ENCODE assay signal across 9 cellular contexts in genomic region chr4:173360587-173361221, GRCh38. TPM values are rescaled to one million over a fixed set of nuclear protein-coding genes. Genes with fewer than 3 reads are reported as not detected.
DNase-seq lines count a peak whose midpoint lies in the region; ATAC-seq, FAIRE-seq and TF ChIP-seq lines count a peak whose summit lies in the region.
"Had no signal": no experiment of that assay in that cellular context is flagged by ENCODE, and none has a peak within 500 bp of the region (broad histone marks: within the 10 kb centered on the region; RNA-seq: fewer than 3 reads in every experiment).

No MANE protein-coding gene starts in this region.

- H3K4me3 ChIP-seq in IMR-90 (ENCODE audit: insufficient read depth, low read depth, low read length) (no peak overlapping the region), brain microvascular endothelial cell (ENCODE audit: low read depth, low read length) (no peak overlapping the region), gastroesophageal sphincter (no peak overlapping the region), Peyer's patch (no peak overlapping the region)

- H3K27ac Mint-ChIP-seq in neural crest cell (ENCODE audit: unreplicated experiment): no peak overlapping the region
- H3K27ac Mint-ChIP-seq: activated naive CD4-positive, alpha-beta T cell treated with anti-CD3 and anti-CD28 coated beads, Interleukin-2, amount 50 U/mL, for 24 hours had no signal

- no peak overlapping the region for H3K4me2 ChIP-seq in IMR-90 (ENCODE audit: low read depth, low read length)

- H3K56ac ChIP-seq in IMR-90 (ENCODE audit: extremely low read depth, insufficient read depth, low read length): no peak overlapping the region

- H3K36me3 ChIP-seq in IMR-90 (ENCODE audit: control insufficient read depth, insufficient read depth, low read length): no peaks in the 10 kb centered on the region
- H3K36me3 ChIP-seq in brain microvascular endothelial cell (replicated peaks): no peaks in the 10 kb centered on the region
- peaks cover 0 to 5% of the 10 kb centered on the region in 2 donors for H3K36me3 ChIP-seq in gastroesophageal sphincter
- H3K36me3 ChIP-seq in Peyer's patch: no peaks in the 10 kb centered on the region

- H3K4me1 Mint-ChIP-seq in neural crest cell: no peaks in the 10 kb centered on the region
- H3K4me1 Mint-ChIP-seq: activated naive CD4-positive, alpha-beta T cell treated with anti-CD3 and anti-CD28 coated beads, Interleukin-2, amount 50 U/mL, for 24 hours had no signal

- H3K9me3 ChIP-seq in IMR-90 (ENCODE audit: control insufficient read depth, insufficient read depth, low read length): no peaks in the 10 kb centered on the region; the same call in 1 of the 2 replicates
- no peaks in the 10 kb centered on the region for H3K9me3 ChIP-seq in gastroesophageal sphincter
- no peaks in the 10 kb centered on the region for H3K9me3 ChIP-seq in Peyer's patch

- no peak for TF ChIP-seq EP300 in gastroesophageal sphincter (IDR thresholded peaks at IDR 0.05)

- H2BK20ac ChIP-seq in IMR-90 (ENCODE audit: low read depth, low read length): no peak overlapping the region

- dilution Hi-C loops in IMR-90 (cut with HindIII; ENCODE audit: low sequenced_read_pairs, unreplicated experiment): no loop called here

- BruUV-seq in IMR-90 (replicated peaks; lab: Mats Ljungman, UMichigan): no TSS peak

- H4K20me1 ChIP-seq in IMR-90 (ENCODE audit: insufficient read depth, low read length): no peaks in the 10 kb centered on the region

- intact Hi-C loops in IMR-90 (cut with micrococcal nuclease): loop anchor here (2.0 kb wide), 1 partner anchor 42 kb away; no protein-coding TSS in a partner anchor

- H2AFZ ChIP-seq in IMR-90 (replicated peaks; ENCODE audit: low read length, poor library complexity): no peak overlapping the region

- TF ChIP-seq CTCF in IMR-90 (conservative IDR thresholded peaks at IDR 0.05; ENCODE audit: low read depth, low read length) (peak; percentile 42), brain microvascular endothelial cell (IDR thresholded peaks at IDR 0.05; ENCODE audit: low read depth, low read length, missing control alignments) (peak; percentile 52), neural crest cell (conservative IDR thresholded peaks at IDR 0.05) (peak; percentile 44), gastroesophageal sphincter (IDR thresholded peaks at IDR 0.05) (peak in 2 of 4 experiments; percentile 15 to 25), Peyer's patch (IDR thresholded peaks at IDR 0.05) (peak in 3 of 6 experiments; percentile 22 to 33 (median 27))

- H3K27me3 Mint-ChIP-seq in neural crest cell (ENCODE audit: low read depth): no peaks in the 10 kb centered on the region

- peak; percentile 36 for TF ChIP-seq RAD21 in IMR-90 (IDR thresholded peaks at IDR 0.05; ENCODE audit: low read length)

- CTCF ChIA-PET in IMR-90 (lab: Yijun Ruan, JAX): interaction anchor here (0.5 to 0.9 kb wide), 3 partner anchors 9 to 62 kb away, joined by 3 read pairs; no protein-coding TSS in a partner anchor

- H3K79me1 ChIP-seq in IMR-90 (ENCODE audit: low read depth in 1 of 2, low read length in 2 of 2): no peaks in the 10 kb centered on the region

- no peak overlapping the region for H3K27ac ChIP-seq in IMR-90 (ENCODE audit: insufficient read depth, low read length)
- no peak overlapping the region for H3K27ac ChIP-seq in brain microvascular endothelial cell
- H3K27ac ChIP-seq in gastroesophageal sphincter: no peak overlapping the region
- no peak overlapping the region for H3K27ac ChIP-seq in Peyer's patch

- H3K36me3 Mint-ChIP-seq in neural crest cell (ENCODE audit: low read depth): no peaks in the 10 kb centered on the region
- H3K36me3 Mint-ChIP-seq: activated naive CD4-positive, alpha-beta T cell treated with anti-CD3 and anti-CD28 coated beads, Interleukin-2, amount 50 U/mL, for 24 hours had no signal

- no peak overlapping the region for H2BK15ac ChIP-seq in IMR-90 (ENCODE audit: low read depth, low read length)

- no peak overlapping the region for H3K4me3 Mint-ChIP-seq in neural crest cell
- H3K4me3 Mint-ChIP-seq: activated naive CD4-positive, alpha-beta T cell treated with anti-CD3 and anti-CD28 coated beads, Interleukin-2, amount 50 U/mL, for 24 hours had no signal

- H3K9ac ChIP-seq in IMR-90 (ENCODE audit: low read depth, low read length): no peak overlapping the region

- TF ChIP-seq POLR2A in IMR-90 (IDR thresholded peaks at IDR 0.05; ENCODE audit: low read depth, low read length) (no peak), gastroesophageal sphincter (IDR thresholded peaks at IDR 0.05) (no peak), Peyer's patch (IDR thresholded peaks at IDR 0.05) (no peak)

- no peak overlapping the region for H3K18ac ChIP-seq in IMR-90 (ENCODE audit: low read depth, low read length)

- no peak overlapping the region for H4K5ac ChIP-seq in IMR-90 (ENCODE audit: low read depth, low read length)

- no peak overlapping the region for H2AK9ac ChIP-seq in IMR-90 (replicated peaks; ENCODE audit: low read depth, low read length, poor library complexity)

- H3K9me1 ChIP-seq in IMR-90 (ENCODE audit: insufficient read depth, low read length): 0 out of 2 replicates have a peak, but pooled peaks cover 2% of the 10 kb centered on the region

- H3K4me1 ChIP-seq in IMR-90 (ENCODE audit: control insufficient read depth, insufficient read depth, low read length): no peaks in the 10 kb centered on the region
- H3K4me1 ChIP-seq in gastroesophageal sphincter: peaks cover 0 to 8% (median 0%) of the 10 kb centered on the region in 3 donors
- no peaks in the 10 kb centered on the region for H3K4me1 ChIP-seq in Peyer's patch

- no peak overlapping the region for H3K14ac ChIP-seq in IMR-90 (replicated peaks; ENCODE audit: low read depth, low read length)

- H2BK5ac ChIP-seq in IMR-90 (ENCODE audit: low read depth, low read length, poor library complexity, severe bottlenecking): no peak overlapping the region

- H4K91ac ChIP-seq in IMR-90 (ENCODE audit: insufficient read depth, low read depth, low read length): no peak overlapping the region

- in situ Hi-C loops in IMR-90 (cut with MboI; ENCODE audit: low sequenced_read_pairs) (no loop called here), brain microvascular endothelial cell (cut with HindIII; ENCODE audit: low pct_ligation_motif_present, low sequenced_read_pairs) (no loop called here)

- no peak overlapping the region for H3K23ac ChIP-seq in IMR-90 (ENCODE audit: low read depth, low read length)

- no peak overlapping the region for H3K4ac ChIP-seq in IMR-90 (ENCODE audit: low read depth, low read length)

- H3K27me3 ChIP-seq in IMR-90 (ENCODE audit: control insufficient read depth, insufficient read depth, low read length): no peaks in the 10 kb centered on the region
- no peaks in the 10 kb centered on the region for H3K27me3 ChIP-seq in brain microvascular endothelial cell (replicated peaks)
- H3K27me3 ChIP-seq in gastroesophageal sphincter: no peaks in the 10 kb centered on the region
- no peaks in the 10 kb centered on the region for H3K27me3 ChIP-seq in Peyer's patch

- peak; percentile 90 for FAIRE-seq in G401.6 (lab: Jason Lieb, UNC)

- ATAC-seq in IMR-90 (ENCODE audit: low read depth) (peak; percentile 81), gastroesophageal sphincter (no peak)

- POLR2A ChIA-PET in IMR-90 (lab: Charles Lee; ENCODE audit: unreplicated experiment): interaction anchor here (0.6 kb wide), 1 partner anchor 77 kb away, joined by 3 read pairs; no protein-coding TSS in a partner anchor

- no peak overlapping the region for H2AK5ac ChIP-seq in IMR-90 (ENCODE audit: low read depth, low read length)

- H4K8ac ChIP-seq in IMR-90 (ENCODE audit: low read depth in 2 of 2, low read length in 2 of 2): no peak overlapping the region

- DNase-seq in IMR-90 (peak; percentile 25), brain microvascular endothelial cell (no peak), neural crest cell (ENCODE audit: low read depth, low spot score) (no peak), Peyer's patch (no peak), NCI-H524 treated with DMSO at 0.1 percent for 48 hours (lab: John Stamatoyannopoulos, UW) (no peak)

- WGBS in IMR-90 (ENCODE audit: extremely low coverage in 2 of 2, insufficient read length in 1 of 2), 2 experiments: no CpG with 5 or more reads among the region's 5 CpGs
- WGBS in gastroesophageal sphincter (ENCODE audit: low coverage in 1 of 2), 2 donors: 37 to 54% methylated on average over 5 of the region's 5 CpGs

- no peaks in the 10 kb centered on the region for H3K9me3 Mint-ChIP-seq in neural crest cell
- H3K9me3 Mint-ChIP-seq: activated naive CD4-positive, alpha-beta T cell treated with anti-CD3 and anti-CD28 coated beads, Interleukin-2, amount 50 U/mL, for 24 hours had no signal

- H2BK120ac ChIP-seq in IMR-90 (ENCODE audit: low read depth, low read length): no peak overlapping the region

TF ChIP-seq in IMR-90, 13 proteins besides CTCF, POLR2A, EP300 and RAD21:
- no peak for TF ChIP-seq BHLHE40 (IDR thresholded peaks at IDR 0.05; ENCODE audit: low read depth, low read length)
- peak; percentile 41 for TF ChIP-seq SMC3 (IDR thresholded peaks at IDR 0.05; ENCODE audit: low read depth, low read length)

RNA-seq across cellular contexts. Expression of gene SAP30, which starts 10.1 kb away (rescaled TPM):
- total RNA-seq in IMR-90 (2012; rRNA removed) (3.8 and 13.9 TPM in 2 replicates), neural crest cell (44.3 and 47.1 TPM in 2 replicates), gastroesophageal sphincter (10 to 100 TPM; 36.5 to 53.4 (median 41.9) TPM), Peyer's patch (10 to 100 TPM in 3 of 4 donors, 1 to 10 TPM in 1; 8.1 to 18.4 (median 16.0) TPM)
- polyA plus RNA-seq in IMR-90 (2012; rRNA removed): 11.7 and 15.6 TPM in 2 replicates
- polyA plus RNA-seq in IMR-90 (2012; cell fraction: cytosol; rRNA removed): 4.9 and 13.1 TPM in 2 replicates
- 5.9 and 6.5 TPM in 2 replicates for polyA plus RNA-seq in IMR-90 (2012; cell fraction: nucleus; rRNA removed; ENCODE audit: low replicate concordance)

RNA-seq across cellular contexts. Expression of gene HMGB2, which starts 26.5 kb away (rescaled TPM):
- 49.3 and 112 TPM in 2 replicates for total RNA-seq in IMR-90 (2012; rRNA removed)
- 83.2 and 106 TPM in 2 replicates for polyA plus RNA-seq in IMR-90 (2012; rRNA removed)
- 19.0 and 21.0 TPM in 2 replicates for polyA plus RNA-seq in IMR-90 (2012; cell fraction: cytosol; rRNA removed)
- polyA plus RNA-seq in IMR-90 (2012; cell fraction: nucleus; rRNA removed; ENCODE audit: low replicate concordance): 9.2 and 30.2 TPM in 2 replicates
- 274 and 281 TPM in 2 replicates for total RNA-seq in neural crest cell
- total RNA-seq in gastroesophageal sphincter: 10 to 100 TPM; 32.0 to 63.3 (median 47.5) TPM
- 100 to 1,000 TPM in 1 of 4 donors, 10 to 100 TPM in 3; 30.4 to 112 (median 34.6) TPM for total RNA-seq in Peyer's patch

RNA-seq across cellular contexts. Expression of gene SCRG1, which starts 38.2 kb away (rescaled TPM):
- total RNA-seq in IMR-90 (2012; rRNA removed) (under 0.01 TPM in 2 replicates), neural crest cell (4.8 and 5.1 TPM in 2 replicates), gastroesophageal sphincter (1 to 10 TPM; 1.1 to 2.7 (median 1.8) TPM), Peyer's patch (not detected)
- polyA plus RNA-seq in IMR-90 (2012; rRNA removed): 0.22 and 0.23 TPM in 2 replicates
- 0.02 and 0.12 TPM in 2 replicates for polyA plus RNA-seq in IMR-90 (2012; cell fraction: cytosol; rRNA removed)
- 0.01 and 0.15 TPM in 2 replicates for polyA plus RNA-seq in IMR-90 (2012; cell fraction: nucleus; rRNA removed; ENCODE audit: low replicate concordance)
- total RNA-seq: T-helper 1 cell treated with Interleukin-12 subunit alpha and Interleukin-12 subunit beta and Interleukin-4 antibody, amounts not matched to agents 30 ng/mL and 1 ng/mL, for 36 hours had no signal
